In the genomic region with DNA sequence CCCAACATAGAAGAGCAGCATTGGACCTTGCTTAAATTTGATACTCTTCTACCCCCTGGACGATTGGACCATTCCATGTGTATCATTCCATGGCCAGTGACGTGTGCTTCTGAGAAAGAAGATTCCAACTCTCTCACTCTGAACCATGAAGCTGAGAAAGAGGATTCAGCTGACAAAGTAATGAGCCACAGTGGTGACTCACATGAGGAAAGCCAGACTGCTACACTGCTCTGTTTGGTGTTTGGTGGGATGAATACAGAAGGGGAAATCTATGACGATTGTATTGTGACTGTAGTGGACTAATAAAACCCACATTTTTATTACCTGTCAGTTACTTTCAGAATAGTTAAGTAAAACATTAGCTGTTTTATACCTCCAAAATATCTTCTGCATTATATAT, we compare ENCODE assay signal across 1 cellular context.
TF ChIP-seq lines count a peak whose summit lies in the region.

No MANE protein-coding gene starts in this region.

TF ChIP-seq in GM23338, 12 proteins besides CTCF, POLR2A, EP300 and RAD21 (continued from another document):
- no peak for TF ChIP-seq CREB1 (CRISPR knock-in tag; IDR thresholded peaks at IDR 0.05; ENCODE audit: low read depth)
